Comparison of ENCODE assay signal across 1 cellular context in the genomic region with DNA sequence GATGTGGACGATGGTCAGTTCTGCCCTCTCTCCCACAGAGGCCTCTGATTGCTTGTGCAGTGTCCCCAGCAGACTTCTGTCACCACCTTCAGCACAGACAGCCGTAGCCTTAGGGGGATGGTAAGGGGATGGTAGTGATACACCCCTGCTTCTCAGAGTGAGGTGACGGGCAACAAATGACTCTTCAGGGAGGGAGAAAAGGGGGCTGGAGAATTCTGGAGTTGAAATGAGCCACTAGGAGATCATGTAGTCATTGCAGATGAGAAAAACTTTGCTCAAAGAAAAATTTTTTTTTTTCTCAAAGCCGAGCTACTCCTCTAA.
TF ChIP-seq lines count a peak whose summit lies in the region.

No MANE protein-coding gene starts in this region.

TF ChIP-seq in HepG2, 621 proteins besides CTCF, POLR2A, EP300 and RAD21:
- TF ChIP-seq CCAR2 (optimal IDR thresholded peaks at IDR 0.05; ENCODE audit: low read depth, low read length) (no peak), NCOA2 (CRISPR knock-in tag; IDR thresholded peaks at IDR 0.05) (no peak), SRSF1 (optimal IDR thresholded peaks at IDR 0.05; ENCODE audit: low read depth, low read length) (no peak), RBAK (CRISPR knock-in tag; IDR thresholded peaks at IDR 0.05) (no peak), ZMYM4 (CRISPR knock-in tag; IDR thresholded peaks at IDR 0.05) (no peak), TBL1XR1 (IDR thresholded peaks at IDR 0.05; ENCODE audit: borderline replicate concordance, low read length, partially characterized antibody) (no peak), ZNF367 (CRISPR knock-in tag; IDR thresholded peaks at IDR 0.05; ENCODE audit: borderline replicate concordance) (no peak), ZSCAN30 (CRISPR knock-in tag; IDR thresholded peaks at IDR 0.05) (no peak), SIX1 (CRISPR knock-in tag; IDR thresholded peaks at IDR 0.05; ENCODE audit: borderline replicate concordance) (no peak), ZNF598 (CRISPR knock-in tag; IDR thresholded peaks at IDR 0.05; ENCODE audit: borderline replicate concordance) (no peak), MED13 (CRISPR knock-in tag; IDR thresholded peaks at IDR 0.05) (no peak), CBX2 (IDR thresholded peaks at IDR 0.05; ENCODE audit: low read depth, low read length) (no peak), CBX2 (CRISPR knock-in tag; IDR thresholded peaks at IDR 0.05; ENCODE audit: low read depth) (no peak), SOX5 (CRISPR knock-in tag; IDR thresholded peaks at IDR 0.05; ENCODE audit: borderline replicate concordance) (no peak), ZNF839 (CRISPR knock-in tag; IDR thresholded peaks at IDR 0.05; ENCODE audit: borderline replicate concordance) (no peak), SIX4 (CRISPR knock-in tag; IDR thresholded peaks at IDR 0.05) (no peak)
- TF ChIP-seq, protein P1, sequence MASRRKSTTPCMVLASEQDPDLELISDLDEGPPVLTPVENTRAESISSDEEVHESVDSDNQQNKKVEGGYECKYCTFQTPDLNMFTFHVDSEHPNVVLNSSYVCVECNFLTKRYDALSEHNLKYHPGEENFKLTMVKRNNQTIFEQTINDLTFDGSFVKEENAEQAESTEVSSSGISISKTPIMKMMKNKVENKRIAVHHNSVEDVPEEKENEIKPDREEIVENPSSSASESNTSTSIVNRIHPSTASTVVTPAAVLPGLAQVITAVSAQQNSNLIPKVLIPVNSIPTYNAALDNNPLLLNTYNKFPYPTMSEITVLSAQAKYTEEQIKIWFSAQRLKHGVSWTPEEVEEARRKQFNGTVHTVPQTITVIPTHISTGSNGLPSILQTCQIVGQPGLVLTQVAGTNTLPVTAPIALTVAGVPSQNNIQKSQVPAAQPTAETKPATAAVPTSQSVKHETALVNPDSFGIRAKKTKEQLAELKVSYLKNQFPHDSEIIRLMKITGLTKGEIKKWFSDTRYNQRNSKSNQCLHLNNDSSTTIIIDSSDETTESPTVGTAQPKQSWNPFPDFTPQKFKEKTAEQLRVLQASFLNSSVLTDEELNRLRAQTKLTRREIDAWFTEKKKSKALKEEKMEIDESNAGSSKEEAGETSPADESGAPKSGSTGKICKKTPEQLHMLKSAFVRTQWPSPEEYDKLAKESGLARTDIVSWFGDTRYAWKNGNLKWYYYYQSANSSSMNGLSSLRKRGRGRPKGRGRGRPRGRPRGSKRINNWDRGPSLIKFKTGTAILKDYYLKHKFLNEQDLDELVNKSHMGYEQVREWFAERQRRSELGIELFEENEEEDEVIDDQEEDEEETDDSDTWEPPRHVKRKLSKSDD (CRISPR knock-in tag; IDR thresholded peaks at IDR 0.05; ENCODE audit: low read depth): no peak
- TF ChIP-seq, protein P2, sequence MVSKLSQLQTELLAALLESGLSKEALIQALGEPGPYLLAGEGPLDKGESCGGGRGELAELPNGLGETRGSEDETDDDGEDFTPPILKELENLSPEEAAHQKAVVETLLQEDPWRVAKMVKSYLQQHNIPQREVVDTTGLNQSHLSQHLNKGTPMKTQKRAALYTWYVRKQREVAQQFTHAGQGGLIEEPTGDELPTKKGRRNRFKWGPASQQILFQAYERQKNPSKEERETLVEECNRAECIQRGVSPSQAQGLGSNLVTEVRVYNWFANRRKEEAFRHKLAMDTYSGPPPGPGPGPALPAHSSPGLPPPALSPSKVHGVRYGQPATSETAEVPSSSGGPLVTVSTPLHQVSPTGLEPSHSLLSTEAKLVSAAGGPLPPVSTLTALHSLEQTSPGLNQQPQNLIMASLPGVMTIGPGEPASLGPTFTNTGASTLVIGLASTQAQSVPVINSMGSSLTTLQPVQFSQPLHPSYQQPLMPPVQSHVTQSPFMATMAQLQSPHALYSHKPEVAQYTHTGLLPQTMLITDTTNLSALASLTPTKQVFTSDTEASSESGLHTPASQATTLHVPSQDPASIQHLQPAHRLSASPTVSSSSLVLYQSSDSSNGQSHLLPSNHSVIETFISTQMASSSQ (IDR thresholded peaks at IDR 0.05; ENCODE audit: low read depth): no peak
- TF ChIP-seq, protein P2 (CRISPR knock-in tag; IDR thresholded peaks at IDR 0.05; ENCODE audit: borderline replicate concordance): no peak
- TF ChIP-seq, protein P3, sequence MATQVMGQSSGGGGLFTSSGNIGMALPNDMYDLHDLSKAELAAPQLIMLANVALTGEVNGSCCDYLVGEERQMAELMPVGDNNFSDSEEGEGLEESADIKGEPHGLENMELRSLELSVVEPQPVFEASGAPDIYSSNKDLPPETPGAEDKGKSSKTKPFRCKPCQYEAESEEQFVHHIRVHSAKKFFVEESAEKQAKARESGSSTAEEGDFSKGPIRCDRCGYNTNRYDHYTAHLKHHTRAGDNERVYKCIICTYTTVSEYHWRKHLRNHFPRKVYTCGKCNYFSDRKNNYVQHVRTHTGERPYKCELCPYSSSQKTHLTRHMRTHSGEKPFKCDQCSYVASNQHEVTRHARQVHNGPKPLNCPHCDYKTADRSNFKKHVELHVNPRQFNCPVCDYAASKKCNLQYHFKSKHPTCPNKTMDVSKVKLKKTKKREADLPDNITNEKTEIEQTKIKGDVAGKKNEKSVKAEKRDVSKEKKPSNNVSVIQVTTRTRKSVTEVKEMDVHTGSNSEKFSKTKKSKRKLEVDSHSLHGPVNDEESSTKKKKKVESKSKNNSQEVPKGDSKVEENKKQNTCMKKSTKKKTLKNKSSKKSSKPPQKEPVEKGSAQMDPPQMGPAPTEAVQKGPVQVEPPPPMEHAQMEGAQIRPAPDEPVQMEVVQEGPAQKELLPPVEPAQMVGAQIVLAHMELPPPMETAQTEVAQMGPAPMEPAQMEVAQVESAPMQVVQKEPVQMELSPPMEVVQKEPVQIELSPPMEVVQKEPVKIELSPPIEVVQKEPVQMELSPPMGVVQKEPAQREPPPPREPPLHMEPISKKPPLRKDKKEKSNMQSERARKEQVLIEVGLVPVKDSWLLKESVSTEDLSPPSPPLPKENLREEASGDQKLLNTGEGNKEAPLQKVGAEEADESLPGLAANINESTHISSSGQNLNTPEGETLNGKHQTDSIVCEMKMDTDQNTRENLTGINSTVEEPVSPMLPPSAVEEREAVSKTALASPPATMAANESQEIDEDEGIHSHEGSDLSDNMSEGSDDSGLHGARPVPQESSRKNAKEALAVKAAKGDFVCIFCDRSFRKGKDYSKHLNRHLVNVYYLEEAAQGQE (IDR thresholded peaks at IDR 0.05; ENCODE audit: borderline replicate concordance in 1 of 2, low read depth in 1 of 2, low read length in 2 of 2): no peak
- TF ChIP-seq, protein P4, sequence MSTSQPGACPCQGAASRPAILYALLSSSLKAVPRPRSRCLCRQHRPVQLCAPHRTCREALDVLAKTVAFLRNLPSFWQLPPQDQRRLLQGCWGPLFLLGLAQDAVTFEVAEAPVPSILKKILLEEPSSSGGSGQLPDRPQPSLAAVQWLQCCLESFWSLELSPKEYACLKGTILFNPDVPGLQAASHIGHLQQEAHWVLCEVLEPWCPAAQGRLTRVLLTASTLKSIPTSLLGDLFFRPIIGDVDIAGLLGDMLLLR (CRISPR knock-in tag; IDR thresholded peaks at IDR 0.05): no peak
